Comparison of ENCODE assay signal across 12 cellular contexts in the genomic region with DNA sequence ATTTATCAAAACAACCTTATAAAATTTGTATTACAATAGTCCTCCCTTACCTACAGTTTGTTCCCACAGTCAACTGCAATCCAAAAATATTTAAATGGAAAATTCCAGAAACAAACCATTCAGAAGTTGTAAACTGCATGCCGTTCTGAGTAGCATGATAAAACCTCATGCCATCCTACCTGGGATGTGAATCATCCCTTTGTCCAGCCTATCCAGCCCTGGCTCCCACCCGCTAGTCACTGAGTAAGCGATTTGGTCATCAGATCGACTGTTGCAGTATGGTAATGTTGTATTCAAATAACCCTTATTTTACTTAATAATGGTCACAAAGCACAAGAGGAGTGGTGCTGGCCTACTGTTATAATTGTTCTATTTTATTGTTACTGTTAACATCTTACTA.
DNase-seq lines count a peak whose midpoint lies in the region; ATAC-seq, FAIRE-seq and TF ChIP-seq lines count a peak whose summit lies in the region.
"Had no signal": no experiment of that assay in that cellular context is flagged by ENCODE, and none has a peak within 500 bp of the region (broad histone marks: within the 10 kb centered on the region; RNA-seq: fewer than 3 reads in every experiment).

No MANE protein-coding gene starts in this region.

- H3K4me3 ChIP-seq in GM23338 (peak overlapping the region; percentile 41; the same call in 1 of the 2 replicates), epithelial cell of proximal tubule (ENCODE audit: low read depth, low read length) (no peak overlapping the region), neural cell (ENCODE audit: low read length) (peak overlapping the region; percentile 73)

- H3K36me3 ChIP-seq in GM23338 (ENCODE audit: insufficient read depth) (no peaks in the 10 kb centered on the region), neural cell (ENCODE audit: insufficient read depth, low read length) (no peaks in the 10 kb centered on the region)

- H3K9me2 ChIP-seq in GM23338 (ENCODE audit: insufficient read depth) = no peaks in the 10 kb centered on the region
- no peaks in the 10 kb centered on the region for H3K9me2 ChIP-seq in neural cell (ENCODE audit: insufficient read depth, low read length)

- DNase-seq in GM23338 (ENCODE audit: low spot score) (peak; percentile 15), RCC 7860 (ENCODE audit: low spot score) (peak; percentile 69), epithelial cell of proximal tubule (ENCODE audit: low read depth) (peak; percentile 71)
- no peak for DNase-seq in activated CD4-positive, alpha-beta T cell treated with anti-CD3 and anti-CD28 coated beads for 1 hour
- DNase-seq in activated CD4-positive, alpha-beta T cell treated with anti-CD3 and anti-CD28 coated beads, Interleukin-2, amount 50 U/mL, for 48 hours = no peak
- DNase-seq: activated naive CD8-positive, alpha-beta T cell treated with anti-CD3 and anti-CD28 coated beads, Interleukin-2, amount 10 ng/mL, durations not matched to agents 7 days and 5 days; T-helper 9 cell had no signal

- H3K27ac ChIP-seq in GM23338 (ENCODE audit: low read depth) (peak overlapping the region; percentile 83; the same call in 1 of the 2 replicates), neural cell (ENCODE audit: low read length) (peak overlapping the region; percentile 78)
- H3K27ac ChIP-seq: C4-2B had no signal

- peaks cover 33% of the 10 kb centered on the region for H3K4me1 Mint-ChIP-seq in GM23338

- peak overlapping the region; percentile 64 for H3K4me3 Mint-ChIP-seq in GM23338
- H3K4me3 Mint-ChIP-seq: activated naive CD8-positive, alpha-beta T cell treated with anti-CD3 and anti-CD28 coated beads, Interleukin-2, amount 10 ng/mL, durations not matched to agents 7 days and 5 days; neural crest cell had no signal

- H3K79me2 ChIP-seq in GM23338 (replicated peaks; ENCODE audit: insufficient read depth) (0 out of 2 replicates have a peak, but pooled peaks cover 4% of the 10 kb centered on the region), neural cell (replicated peaks; ENCODE audit: insufficient read depth, low read length) (peaks cover 32% of the 10 kb centered on the region)

- H2AFZ ChIP-seq in GM23338 = no peak overlapping the region
- no peak overlapping the region for H2AFZ ChIP-seq in neural cell (ENCODE audit: low read depth, low read length)

- H3K36me3 Mint-ChIP-seq in GM23338 (ENCODE audit: low read depth) = no peaks in the 10 kb centered on the region
- H3K36me3 Mint-ChIP-seq: activated naive CD8-positive, alpha-beta T cell treated with anti-CD3 and anti-CD28 coated beads, Interleukin-2, amount 10 ng/mL, durations not matched to agents 7 days and 5 days had no signal

- H3K27me3 ChIP-seq in GM23338 (ENCODE audit: insufficient read depth) (no peaks in the 10 kb centered on the region), neural cell (ENCODE audit: insufficient read depth, low read depth, low read length) (no peaks in the 10 kb centered on the region)

- H3K9me3 Mint-ChIP-seq in GM23338 = no peaks in the 10 kb centered on the region
- H3K9me3 Mint-ChIP-seq: activated naive CD8-positive, alpha-beta T cell treated with anti-CD3 and anti-CD28 coated beads, Interleukin-2, amount 10 ng/mL, durations not matched to agents 7 days and 5 days; neural crest cell had no signal

- peaks cover 25% of the 10 kb centered on the region for H3K4me1 ChIP-seq in GM23338 (ENCODE audit: insufficient read depth)

- H3K4me2 ChIP-seq in GM23338 (peak overlapping the region; percentile 76), neural cell (ENCODE audit: low read length) (peak overlapping the region; percentile 74)

- ATAC-seq in GM23338 (no peak; the same call in 2 of the 3 replicates), GM18867 (IDR thresholded peaks at IDR 0.05; ENCODE audit: unreplicated experiment) (no peak), HG03354 (IDR thresholded peaks at IDR 0.05; ENCODE audit: poor library complexity, severe bottlenecking, unreplicated experiment) (no peak)

- peak overlapping the region; percentile 77; the same call in 1 of the 2 replicates for H3K27ac Mint-ChIP-seq in GM23338
- H3K27ac Mint-ChIP-seq: activated naive CD8-positive, alpha-beta T cell treated with anti-CD3 and anti-CD28 coated beads, Interleukin-2, amount 10 ng/mL, durations not matched to agents 7 days and 5 days had no signal

- H3F3A ChIP-seq in GM23338 (replicated peaks; ENCODE audit: low read depth) (no peaks in the 10 kb centered on the region), neural cell (ENCODE audit: insufficient read depth, low read length, poor library complexity, severe bottlenecking) (peaks cover 5% of the 10 kb centered on the region)

- H3K9me3 ChIP-seq in neural cell (ENCODE audit: low read length) = no peaks in the 10 kb centered on the region

- TF ChIP-seq EP300 in neural cell (conservative IDR thresholded peaks at IDR 0.05; ENCODE audit: poor library complexity, severe bottlenecking) = no peak

- TF ChIP-seq CTCF in GM23338 (conservative IDR thresholded peaks at IDR 0.05; ENCODE audit: low read depth in 2 of 2) = no peak
- TF ChIP-seq CTCF in epithelial cell of proximal tubule (conservative IDR thresholded peaks at IDR 0.05; ENCODE audit: low read depth, low read length) = no peak
- TF ChIP-seq CTCF in neural cell (IDR thresholded peaks at IDR 0.05; ENCODE audit: poor library complexity, severe bottlenecking) = no peak

- no peak overlapping the region for H3K9ac ChIP-seq in neural cell (ENCODE audit: low read length)

- peak; percentile 87 for FAIRE-seq in RCC 7860 (lab: Jason Lieb, UNC)

- peaks cover 1% of the 10 kb centered on the region for H3K27me3 Mint-ChIP-seq in GM23338 (ENCODE audit: insufficient read depth, low read depth, poor library complexity)
- H3K27me3 Mint-ChIP-seq: activated naive CD8-positive, alpha-beta T cell treated with anti-CD3 and anti-CD28 coated beads, Interleukin-2, amount 10 ng/mL, durations not matched to agents 7 days and 5 days had no signal

- H4K20me1 ChIP-seq in GM23338 (replicated peaks; ENCODE audit: insufficient read depth) = no peaks in the 10 kb centered on the region
- H4K20me1 ChIP-seq in neural cell (ENCODE audit: insufficient read depth) = no peaks in the 10 kb centered on the region

- no peak for TF ChIP-seq RAD21 in neural cell (conservative IDR thresholded peaks at IDR 0.05)

TF ChIP-seq in GM23338, 12 proteins besides CTCF, POLR2A, EP300 and RAD21 (continues in another document):
- TF ChIP-seq POLR2AphosphoS5 (IDR thresholded peaks at IDR 0.05; ENCODE audit: low read depth) (no peak), EZH2 (IDR thresholded peaks at IDR 0.05; ENCODE audit: low read depth, unreplicated experiment) (no peak), JUNB (IDR thresholded peaks at IDR 0.05; ENCODE audit: unreplicated experiment) (no peak)

TF ChIP-seq in neural cell, 6 proteins besides CTCF, POLR2A, EP300 and RAD21:
- TF ChIP-seq EZH2 (IDR thresholded peaks at IDR 0.05; ENCODE audit: borderline replicate concordance, insufficient read depth, low read length, poor library complexity, severe bottlenecking) (no peak), MXI1 (conservative IDR thresholded peaks at IDR 0.05; ENCODE audit: poor library complexity, severe bottlenecking) (no peak), POLR2AphosphoS5 (IDR thresholded peaks at IDR 0.05) (no peak), SMC3 (conservative IDR thresholded peaks at IDR 0.05; ENCODE audit: poor library complexity) (no peak), TAF1 (IDR thresholded peaks at IDR 0.05; ENCODE audit: low read depth) (no peak)
- TF ChIP-seq, protein P1, sequence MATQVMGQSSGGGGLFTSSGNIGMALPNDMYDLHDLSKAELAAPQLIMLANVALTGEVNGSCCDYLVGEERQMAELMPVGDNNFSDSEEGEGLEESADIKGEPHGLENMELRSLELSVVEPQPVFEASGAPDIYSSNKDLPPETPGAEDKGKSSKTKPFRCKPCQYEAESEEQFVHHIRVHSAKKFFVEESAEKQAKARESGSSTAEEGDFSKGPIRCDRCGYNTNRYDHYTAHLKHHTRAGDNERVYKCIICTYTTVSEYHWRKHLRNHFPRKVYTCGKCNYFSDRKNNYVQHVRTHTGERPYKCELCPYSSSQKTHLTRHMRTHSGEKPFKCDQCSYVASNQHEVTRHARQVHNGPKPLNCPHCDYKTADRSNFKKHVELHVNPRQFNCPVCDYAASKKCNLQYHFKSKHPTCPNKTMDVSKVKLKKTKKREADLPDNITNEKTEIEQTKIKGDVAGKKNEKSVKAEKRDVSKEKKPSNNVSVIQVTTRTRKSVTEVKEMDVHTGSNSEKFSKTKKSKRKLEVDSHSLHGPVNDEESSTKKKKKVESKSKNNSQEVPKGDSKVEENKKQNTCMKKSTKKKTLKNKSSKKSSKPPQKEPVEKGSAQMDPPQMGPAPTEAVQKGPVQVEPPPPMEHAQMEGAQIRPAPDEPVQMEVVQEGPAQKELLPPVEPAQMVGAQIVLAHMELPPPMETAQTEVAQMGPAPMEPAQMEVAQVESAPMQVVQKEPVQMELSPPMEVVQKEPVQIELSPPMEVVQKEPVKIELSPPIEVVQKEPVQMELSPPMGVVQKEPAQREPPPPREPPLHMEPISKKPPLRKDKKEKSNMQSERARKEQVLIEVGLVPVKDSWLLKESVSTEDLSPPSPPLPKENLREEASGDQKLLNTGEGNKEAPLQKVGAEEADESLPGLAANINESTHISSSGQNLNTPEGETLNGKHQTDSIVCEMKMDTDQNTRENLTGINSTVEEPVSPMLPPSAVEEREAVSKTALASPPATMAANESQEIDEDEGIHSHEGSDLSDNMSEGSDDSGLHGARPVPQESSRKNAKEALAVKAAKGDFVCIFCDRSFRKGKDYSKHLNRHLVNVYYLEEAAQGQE (IDR thresholded peaks at IDR 0.05; ENCODE audit: borderline replicate concordance) = no peak

Comparison
In these comparisons a context has a peak if more than half of its experiments do, and no peak if none do; other contexts are left out.
1. DNase-seq: peak in GM23338 (single experiment), RCC 7860 (single experiment) and epithelial cell of proximal tubule (single experiment); none in activated CD4-positive, alpha-beta T cell treated with anti-CD3 and anti-CD28 coated beads for 1 hour (single experiment) and activated CD4-positive, alpha-beta T cell treated with anti-CD3 and anti-CD28 coated beads, Interleukin-2, amount 50 U/mL, for 48 hours (0 of 2).